Comparison of ENCODE assay signal across 18 cellular contexts in the genomic region with DNA sequence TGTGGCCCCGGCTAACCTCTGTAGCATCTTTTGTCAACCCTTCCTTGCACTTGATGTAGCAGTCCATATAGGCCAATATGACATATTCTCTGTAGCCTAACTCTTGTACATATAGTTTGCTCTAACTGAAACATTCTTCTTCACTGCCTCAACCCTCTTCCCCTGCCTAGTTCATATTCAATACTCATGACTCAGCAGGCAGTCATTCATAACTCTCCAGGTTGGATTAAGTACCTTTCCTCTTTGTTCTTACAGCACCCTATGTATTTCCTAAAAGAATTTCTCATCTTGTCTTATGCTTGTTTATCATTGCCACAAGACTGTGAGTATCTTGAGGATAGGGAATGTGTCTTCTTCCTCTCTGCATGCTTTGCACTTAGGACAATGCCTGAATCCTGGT.
DNase-seq lines count a peak whose midpoint lies in the region; ATAC-seq, FAIRE-seq and TF ChIP-seq lines count a peak whose summit lies in the region.
"Had no signal": no experiment of that assay in that cellular context is flagged by ENCODE, and none has a peak within 500 bp of the region (broad histone marks: within the 10 kb centered on the region; RNA-seq: fewer than 3 reads in every experiment).

No MANE protein-coding gene starts in this region.

- no peak for TF ChIP-seq RAD21 in K562 (CRISPR knock-in tag; conservative IDR thresholded peaks at IDR 0.05 in 1 of 2, IDR thresholded peaks at IDR 0.05 in 1 of 2)

- peak; percentile 1 for DNase-seq in H54 (ENCODE audit: insufficient read length, low spot score)
- peak; percentile 3 for DNase-seq in LHCN-M2 (ENCODE audit: low read depth)
- no peak for DNase-seq in K562 (ENCODE audit: extremely low read depth in 1 of 4, low spot score in 3 of 4)
- peak; percentile 13 for DNase-seq in kidney glomerular epithelial cell (lab: John Stamatoyannopoulos, UW)
- no peak for DNase-seq in GOT3 (lab: John Stamatoyannopoulos, UW)
- DNase-seq in left ventricle myocardium superior = no peak
- no peak for DNase-seq in NCI-H1092 (lab: John Stamatoyannopoulos, UW)
- DNase-seq: COR-L47, DMS153, NCI-H1417, NCI-H187 treated with DMSO at 0.1 percent for 48 hours, NCI-H2171, NCI-H748 treated with DMSO at 0.1 percent for 48 hours, SHP77, SK-N-SH, T-cell had no signal

- 64% methylated on average over 1 of the region's 1 CpG for WGBS in K562 (ENCODE audit: insufficient coverage, low coverage, missing lambda C conversion rate)

- no peak for TF ChIP-seq POLR2A in H54 (IDR thresholded peaks at IDR 0.05; ENCODE audit: low read depth, low read length)
- no peak for TF ChIP-seq POLR2A in K562 (conservative IDR thresholded peaks at IDR 0.05)

- H3K79me2 ChIP-seq in K562 (ENCODE audit: control insufficient read depth, insufficient read depth, low read length) = no peaks in the 10 kb centered on the region

- H3K4me1 ChIP-seq in K562 (replicated peaks in 1 of 2; ENCODE audit: control insufficient read depth in 2 of 2, insufficient read depth in 2 of 2, low read length in 2 of 2) = no peaks in the 10 kb centered on the region; a peak in 2 of 5 replicates

- H3K9me3 ChIP-seq in K562 (replicated peaks; ENCODE audit: control insufficient read depth, insufficient read depth, low read depth, low read length) = no peaks in the 10 kb centered on the region
- H3K9me3 ChIP-seq: SK-N-SH had no signal

- H3K27me3 ChIP-seq in K562 (ENCODE audit: control insufficient read depth in 2 of 2, insufficient read depth in 2 of 2, low read length in 2 of 2) = no peaks in the 10 kb centered on the region

- H3K4me2 ChIP-seq in K562 (ENCODE audit: insufficient read depth, low read length) = no peak overlapping the region
- H3K4me2 ChIP-seq: SK-N-SH had no signal

- H3K36me3 ChIP-seq in K562 (ENCODE audit: control insufficient read depth, insufficient read depth, low read length) = no peaks in the 10 kb centered on the region

- in situ Hi-C loops in K562 (cut with MboI) = no loop called here

- CTCF ChIA-PET in K562 (lab: Yijun Ruan, JAX; ENCODE audit: low intra/inter-chr PET ratio) = no interaction called here

- TF ChIP-seq EP300 in K562 (IDR thresholded peaks at IDR 0.05; ENCODE audit: low read length) = no peak

- H3K27ac ChIP-seq in K562 (ENCODE audit: extremely low read depth, low read depth, low read length) = no peak overlapping the region

- H4K20me1 ChIP-seq in K562 (replicated peaks; ENCODE audit: control insufficient read depth, insufficient read depth, low read length) = no peaks in the 10 kb centered on the region

- TF ChIP-seq CTCF in K562 (IDR thresholded peaks at IDR 0.05 in 2 of 3, conservative IDR thresholded peaks at IDR 0.05 in 1 of 3; ENCODE audit: insufficient read depth in 2 of 3, low read depth in 1 of 3, low read length in 3 of 3) = no peak

- no TSS peak for BruUV-seq in K562 (replicated peaks; lab: Mats Ljungman, UMichigan)

- FAIRE-seq in H54 (lab: Jason Lieb, UNC) = peak; percentile 65
- FAIRE-seq in K562 (lab: Jason Lieb, UNC) = no peak
- FAIRE-seq: GM19239, HepG2 had no signal

- H3K4me3 ChIP-seq in K562 = no peak overlapping the region

- H3K9me1 ChIP-seq in K562 (ENCODE audit: control insufficient read depth, insufficient read depth, low read length) = no peaks in the 10 kb centered on the region

- intact Hi-C loops in K562 (cut with micrococcal nuclease) = loop anchor here (2.0 kb wide), 1 partner anchor 285 kb away; no protein-coding TSS in a partner anchor
- intact Hi-C loops in left ventricle myocardium superior (cut with micrococcal nuclease) = no loop called here

- POLR2A ChIA-PET in K562 (lab: Yijun Ruan, JAX) = no interaction called here

- no peak for ATAC-seq in K562
- ATAC-seq in left ventricle myocardium superior = no peak
- ATAC-seq: HepG2, T-cell had no signal

- H3K9ac ChIP-seq in K562 (ENCODE audit: insufficient read depth in 1 of 2, low read depth in 2 of 2, low read length in 2 of 2) = no peak overlapping the region
- H3K9ac ChIP-seq: SK-N-SH had no signal

- H2AFZ ChIP-seq in K562 (ENCODE audit: low read depth, low read length) = no peak overlapping the region

TF ChIP-seq in K562, 482 proteins besides CTCF, POLR2A, EP300 and RAD21:
- TF ChIP-seq ZNF316 (IDR thresholded peaks at IDR 0.05) (0 out of 2 replicates have a peak, but pooled peaks have one; percentile 14), SREBF2 (CRISPR knock-in tag; IDR thresholded peaks at IDR 0.05) (no peak), LARP7 (IDR thresholded peaks at IDR 0.05) (no peak)

Comparison
In these comparisons a context has a peak if more than half of its experiments do, and no peak if none do; other contexts are left out.
1. DNase-seq: peak in H54 (single experiment), LHCN-M2 (single experiment) and kidney glomerular epithelial cell (single experiment); none in K562 (0 of 4), GOT3 (single experiment), left ventricle myocardium superior (single experiment) and NCI-H1092 (single experiment).